In genomic region chr13:72379581-72379980, GRCh38 we compare ENCODE assay signal across 15 cellular contexts.
A peak's percentile ranks its signal among the peaks of the same experiment; 100 is the strongest.
DNase-seq lines count a peak whose midpoint lies in the region; ATAC-seq and TF ChIP-seq lines count a peak whose summit lies in the region.
"Had no signal": no experiment of that assay in that cellular context is flagged by ENCODE, and none has a peak within 500 bp of the region (broad histone marks: within the 10 kb centered on the region; RNA-seq: fewer than 3 reads in every experiment).

No MANE protein-coding gene starts in this region.

- H3K27ac ChIP-seq in mesenchymal stem cell (ENCODE audit: low read length, poor library complexity, severe bottlenecking) (no peak overlapping the region), PC-3 (ENCODE audit: low read length) (no peak overlapping the region)
- H3K27ac ChIP-seq: A549 had no signal

- TF ChIP-seq CTCF in choroid plexus epithelial cell (conservative IDR thresholded peaks at IDR 0.05; ENCODE audit: low read depth, low read length), result no peak
- no peak for TF ChIP-seq CTCF in PC-3 (conservative IDR thresholded peaks at IDR 0.05; ENCODE audit: low read depth, low read length)

- H3K79me1 ChIP-seq in mesenchymal stem cell (replicated peaks; ENCODE audit: low read length, poor library complexity, severe bottlenecking), result no peaks in the 10 kb centered on the region

- CTCF ChIA-PET in PC-3 (lab: Charles Lee), result no interaction called here

- H2BK5ac ChIP-seq in mesenchymal stem cell (ENCODE audit: low read depth, low read length, poor library complexity, severe bottlenecking), result no peak overlapping the region

- H2AK5ac ChIP-seq in mesenchymal stem cell (ENCODE audit: low read length, severe bottlenecking), result no peak overlapping the region

- H4K91ac ChIP-seq in mesenchymal stem cell (ENCODE audit: low read length), result no peak overlapping the region

- ATAC-seq in HG02870 (IDR thresholded peaks at IDR 0.05; ENCODE audit: unreplicated experiment) (no peak), HG03280 (IDR thresholded peaks at IDR 0.05; ENCODE audit: unreplicated experiment) (no peak), PC-3 (no peak)
- ATAC-seq: A549 had no signal

- no peak overlapping the region for H2BK12ac ChIP-seq in mesenchymal stem cell (ENCODE audit: low read length in 2 of 2)

- peak; percentile 6 for DNase-seq in EL
- DNase-seq in RPMI7951 (ENCODE audit: low read depth), result peak; percentile 4
- peak; percentile 2 for DNase-seq in choroid plexus epithelial cell (ENCODE audit: low read depth)
- peak; percentile 6 for DNase-seq in mesenchymal stem cell
- no peak for DNase-seq in PC-3
- DNase-seq: C1 segment of cervical spinal cord, DND-41, Kasumi-1, NCI-H1417, NCI-H1930, NCI-H2171, NCI-H748 treated with DMSO at 0.1 percent for 48 hours had no signal

- no peak overlapping the region for H3K4me2 ChIP-seq in mesenchymal stem cell (ENCODE audit: low read length, poor library complexity, severe bottlenecking)
- no peak overlapping the region for H3K4me2 ChIP-seq in PC-3 (ENCODE audit: low read length)
- H3K4me2 ChIP-seq: A549 had no signal

- no peaks in the 10 kb centered on the region for H3K9me2 ChIP-seq in PC-3 (replicated peaks; ENCODE audit: low read length)

- no TSS peak for BruUV-seq in PC-3 (replicated peaks; lab: Mats Ljungman, UMichigan)

- no peaks in the 10 kb centered on the region for H3K27me3 ChIP-seq in mesenchymal stem cell (ENCODE audit: control insufficient read depth in 1 of 2, insufficient read depth in 1 of 2, low read length in 2 of 2)
- no peaks in the 10 kb centered on the region for H3K27me3 ChIP-seq in PC-3 (ENCODE audit: low read length)

- H3K4me3 ChIP-seq in choroid plexus epithelial cell (ENCODE audit: low read depth, low read length) (no peak overlapping the region), mesenchymal stem cell (ENCODE audit: insufficient read depth in 1 of 2, low read depth in 1 of 2, low read length in 2 of 2) (no peak overlapping the region), PC-3 (ENCODE audit: low read length) (no peak overlapping the region)
- H3K4me3 ChIP-seq: A549 had no signal

- no peaks in the 10 kb centered on the region for H3F3A ChIP-seq in PC-3 (ENCODE audit: low read length, unreplicated experiment)

- H2AFZ ChIP-seq in mesenchymal stem cell (ENCODE audit: low read depth, low read length) (no peak overlapping the region), PC-3 (ENCODE audit: low read length) (no peak overlapping the region)

- H3K14ac ChIP-seq in mesenchymal stem cell (ENCODE audit: low read length in 2 of 2), result no peak overlapping the region

- H3K9ac ChIP-seq in mesenchymal stem cell (ENCODE audit: low read length) (no peak overlapping the region), PC-3 (ENCODE audit: low read length) (no peak overlapping the region)

- no peak overlapping the region for H4K8ac ChIP-seq in mesenchymal stem cell (ENCODE audit: low read length)

- POLR2A ChIA-PET in PC-3 (lab: Charles Lee; ENCODE audit: unreplicated experiment), result no interaction called here

- no peak overlapping the region for H3K4ac ChIP-seq in mesenchymal stem cell (ENCODE audit: low read depth in 1 of 2, low read length in 2 of 2)

- H3K18ac ChIP-seq in mesenchymal stem cell (ENCODE audit: low read depth in 1 of 2, low read length in 2 of 2), result no peak overlapping the region

- H3K9me3 ChIP-seq in mesenchymal stem cell (ENCODE audit: control insufficient read depth, low read length) (peaks cover 7% of the 10 kb centered on the region), PC-3 (ENCODE audit: low read length) (no peaks in the 10 kb centered on the region)
- H3K9me3 ChIP-seq: A549 had no signal

- intact Hi-C loops in PC-3 (cut with micrococcal nuclease), result no loop called here

- 84% methylated on average over 4 of the region's 4 CpGs for WGBS in mesenchymal stem cell

- no peak overlapping the region for H3K23ac ChIP-seq in mesenchymal stem cell (ENCODE audit: low read length in 2 of 2)

- no peaks in the 10 kb centered on the region for H3K36me3 ChIP-seq in mesenchymal stem cell (ENCODE audit: control insufficient read depth in 1 of 2, insufficient read depth in 2 of 2, low read depth in 1 of 2, low read length in 2 of 2)
- no peaks in the 10 kb centered on the region for H3K36me3 ChIP-seq in PC-3 (ENCODE audit: low read depth, low read length)

- H3K79me2 ChIP-seq in PC-3 (ENCODE audit: low read length), result no peaks in the 10 kb centered on the region

- no peak overlapping the region for H2BK120ac ChIP-seq in mesenchymal stem cell (ENCODE audit: low read depth, low read length)

- no peak overlapping the region for H2BK15ac ChIP-seq in mesenchymal stem cell (ENCODE audit: low read depth, poor library complexity, severe bottlenecking)

- H4K20me1 ChIP-seq in PC-3 (ENCODE audit: low read length), result no peaks in the 10 kb centered on the region

- no peaks in the 10 kb centered on the region for H3K4me1 ChIP-seq in mesenchymal stem cell (ENCODE audit: control insufficient read depth, insufficient read depth, low read depth, low read length)
- no peaks in the 10 kb centered on the region for H3K4me1 ChIP-seq in PC-3 (ENCODE audit: insufficient read depth, low read length)
- H3K4me1 ChIP-seq: A549 had no signal
